13 cellular contexts compared by ENCODE assay signal in genomic region chr6:42690151-42690702, GRCh38. TPM values are rescaled to one million over a fixed set of nuclear protein-coding genes. Genes with fewer than 3 reads are reported as not detected.
A peak's percentile ranks its signal among the peaks of the same experiment; 100 is the strongest.
DNase-seq lines count a peak whose midpoint lies in the region; ATAC-seq and TF ChIP-seq lines count a peak whose summit lies in the region.
"Had no signal": no experiment of that assay in that cellular context is flagged by ENCODE, and none has a peak within 500 bp of the region (broad histone marks: within the 10 kb centered on the region; RNA-seq: fewer than 3 reads in every experiment).

No MANE protein-coding gene starts in this region.

- no peak overlapping the region for H3K23ac ChIP-seq in IMR-90 (ENCODE audit: low read depth, low read length)

- CTCF ChIA-PET in IMR-90 (lab: Yijun Ruan, JAX), result no interaction called here

- no peak for DNase-seq in T-helper 1 cell
- DNase-seq in IMR-90, result peak; percentile 58
- DNase-seq in nephron progenitor cell, result no peak
- DNase-seq in lower leg skin (ENCODE audit: low spot score in 2 of 2), result no peak
- DNase-seq: activated CD4-positive, alpha-beta T cell treated with anti-CD3 and anti-CD28 coated beads for 1 hour; OCI-M1; testis had no signal

- no peak overlapping the region for H2AK9ac ChIP-seq in IMR-90 (replicated peaks; ENCODE audit: low read depth, low read length, poor library complexity)

- H3K27me3 Mint-ChIP-seq in T-helper 1 cell treated with Interleukin-12 subunit alpha and Interleukin-12 subunit beta and Interleukin-4 antibody, amounts not matched to agents 30 μg/mL and 1 μg/mL, for 36 hours (ENCODE audit: low read depth), result no peaks in the 10 kb centered on the region
- H3K27me3 Mint-ChIP-seq in brain (peaks cover 3% of the 10 kb centered on the region), nephron progenitor cell (ENCODE audit: low read depth, poor library complexity) (no peaks in the 10 kb centered on the region)

- dilution Hi-C loops in IMR-90 (cut with HindIII; ENCODE audit: low sequenced_read_pairs, unreplicated experiment), result no loop called here

- H3K27ac ChIP-seq in IMR-90 (ENCODE audit: insufficient read depth, low read length), result peak overlapping the region; percentile 53; the same call in 1 of the 2 replicates
- H3K27ac ChIP-seq: testis had no signal

- peak overlapping the region; percentile 3 for H2BK5ac ChIP-seq in IMR-90 (ENCODE audit: low read depth, low read length, poor library complexity, severe bottlenecking)

- no peak overlapping the region for H3K14ac ChIP-seq in IMR-90 (replicated peaks; ENCODE audit: low read depth, low read length)

- no peak overlapping the region for H3K4me2 ChIP-seq in IMR-90 (ENCODE audit: low read depth, low read length)

- H3K9me3 Mint-ChIP-seq in T-helper 1 cell treated with Interleukin-12 subunit alpha and Interleukin-12 subunit beta and Interleukin-4 antibody, amounts not matched to agents 30 μg/mL and 1 μg/mL, for 36 hours, result no peaks in the 10 kb centered on the region
- H3K9me3 Mint-ChIP-seq in brain (peaks cover 0 to 10% (median 0%) of the 10 kb centered on the region in 5 experiments), nephron progenitor cell (peaks cover 19% of the 10 kb centered on the region)

- H3K4ac ChIP-seq in IMR-90 (ENCODE audit: low read depth, low read length), result no peak overlapping the region

- POLR2A ChIA-PET in IMR-90 (lab: Charles Lee; ENCODE audit: unreplicated experiment), result no interaction called here

- H2BK15ac ChIP-seq in IMR-90 (ENCODE audit: low read depth, low read length), result no peak overlapping the region

- no peak overlapping the region for H2BK120ac ChIP-seq in IMR-90 (ENCODE audit: low read depth, low read length)

- no peaks in the 10 kb centered on the region for H3K27me3 ChIP-seq in IMR-90 (ENCODE audit: control insufficient read depth, insufficient read depth, low read length)
- H3K27me3 ChIP-seq: testis had no signal

- TF ChIP-seq POLR2A in IMR-90 (IDR thresholded peaks at IDR 0.05; ENCODE audit: low read depth, low read length), result no peak
- TF ChIP-seq POLR2A in lower leg skin (IDR thresholded peaks at IDR 0.05), result no peak

- in situ Hi-C loops in IMR-90 (cut with MboI; ENCODE audit: low sequenced_read_pairs), result no loop called here

- H3K18ac ChIP-seq in IMR-90 (ENCODE audit: low read depth, low read length), result no peak overlapping the region; the same call in 1 of the 2 replicates

- no peak overlapping the region for H4K91ac ChIP-seq in IMR-90 (ENCODE audit: insufficient read depth, low read depth, low read length)

- TF ChIP-seq CTCF in IMR-90 (conservative IDR thresholded peaks at IDR 0.05; ENCODE audit: low read depth, low read length), result no peak
- no peak for TF ChIP-seq CTCF in brain (conservative IDR thresholded peaks at IDR 0.05)
- TF ChIP-seq CTCF in nephron progenitor cell (IDR thresholded peaks at IDR 0.05), result no peak
- no peak for TF ChIP-seq CTCF in lower leg skin (IDR thresholded peaks at IDR 0.05)

- intact Hi-C loops in IMR-90 (cut with micrococcal nuclease), result loop anchor here (1.0 kb wide), 1 partner anchor 36 kb away; no protein-coding TSS in a partner anchor
- intact Hi-C loops in lower leg skin (cut with DNase I; ENCODE audit: low total_unique reads), result no loop called here

- no TSS peak for BruUV-seq in IMR-90 (replicated peaks; lab: Mats Ljungman, UMichigan)

- H4K20me1 ChIP-seq in IMR-90 (ENCODE audit: insufficient read depth, low read length), result no peaks in the 10 kb centered on the region; the same call in 1 of the 2 replicates

- H3K79me1 ChIP-seq in IMR-90 (ENCODE audit: low read depth in 1 of 2, low read length in 2 of 2), result peaks cover 3 to 18% of the 10 kb centered on the region in 2 experiments; a peak in 2 of 4 replicates

- ATAC-seq in IMR-90 (ENCODE audit: low read depth) (peak; percentile 75), esophagus mucosa (no peak), HG02642 (IDR thresholded peaks at IDR 0.05; ENCODE audit: poor library complexity, unreplicated experiment) (no peak)

- peaks cover 37% of the 10 kb centered on the region for H3K4me1 Mint-ChIP-seq in T-helper 1 cell treated with Interleukin-12 subunit alpha and Interleukin-12 subunit beta and Interleukin-4 antibody, amounts not matched to agents 30 μg/mL and 1 μg/mL, for 36 hours (ENCODE audit: low read depth)
- H3K4me1 Mint-ChIP-seq in brain (no peaks in the 10 kb centered on the region), nephron progenitor cell (no peaks in the 10 kb centered on the region)

- no peak overlapping the region for H2AFZ ChIP-seq in IMR-90 (replicated peaks; ENCODE audit: low read length, poor library complexity)

- TF ChIP-seq RAD21 in IMR-90 (IDR thresholded peaks at IDR 0.05; ENCODE audit: low read length), result no peak

- no peak overlapping the region for H4K5ac ChIP-seq in IMR-90 (ENCODE audit: low read depth, low read length)

- H3K27ac Mint-ChIP-seq in T-helper 1 cell treated with Interleukin-12 subunit alpha and Interleukin-12 subunit beta and Interleukin-4 antibody, amounts not matched to agents 30 μg/mL and 1 μg/mL, for 36 hours, result peak overlapping the region; percentile 8
- peak overlapping the region in 3 of 5 experiments; percentile 15 to 79 (median 26) for H3K27ac Mint-ChIP-seq in brain
- H3K27ac Mint-ChIP-seq in nephron progenitor cell, result peak overlapping the region; percentile 85

- no peak overlapping the region for H3K4me3 ChIP-seq in IMR-90 (ENCODE audit: insufficient read depth, low read depth, low read length)
- no peak overlapping the region for H3K4me3 ChIP-seq in lower leg skin (ENCODE audit: low read depth, poor library complexity, severe bottlenecking)
- H3K4me3 ChIP-seq: testis had no signal

- WGBS in IMR-90 (ENCODE audit: extremely low coverage in 2 of 2, insufficient read length in 1 of 2), 2 experiments, result 83% methylated on average over 2 of the region's 5 CpGs; no CpG with 5 or more reads in 1 of the 2 experiments
- 84 to 86% methylated on average over 5 of the region's 5 CpGs for WGBS in lower leg skin, 2 donors

- H3K4me3 Mint-ChIP-seq in T-helper 1 cell treated with Interleukin-12 subunit alpha and Interleukin-12 subunit beta and Interleukin-4 antibody, amounts not matched to agents 30 μg/mL and 1 μg/mL, for 36 hours, result no peak overlapping the region
- H3K4me3 Mint-ChIP-seq in brain (no peak overlapping the region), nephron progenitor cell (no peak overlapping the region)

- no peak overlapping the region for H3K56ac ChIP-seq in IMR-90 (ENCODE audit: extremely low read depth, insufficient read depth, low read length)

- no peak overlapping the region for H3K9ac ChIP-seq in IMR-90 (ENCODE audit: low read depth, low read length)

- H4K8ac ChIP-seq in IMR-90 (ENCODE audit: low read depth in 2 of 2, low read length in 2 of 2), result no peak overlapping the region

- no peaks in the 10 kb centered on the region for H3K9me3 ChIP-seq in IMR-90 (ENCODE audit: control insufficient read depth, insufficient read depth, low read length)
- H3K9me3 ChIP-seq: testis had no signal

- peaks cover 48% of the 10 kb centered on the region for H3K36me3 Mint-ChIP-seq in T-helper 1 cell treated with Interleukin-12 subunit alpha and Interleukin-12 subunit beta and Interleukin-4 antibody, amounts not matched to agents 30 μg/mL and 1 μg/mL, for 36 hours (ENCODE audit: low read depth)
- H3K36me3 Mint-ChIP-seq in brain (peaks cover 69% of the 10 kb centered on the region), nephron progenitor cell (ENCODE audit: low read depth) (peaks cover 72% of the 10 kb centered on the region)

- H3K4me1 ChIP-seq in IMR-90 (ENCODE audit: control insufficient read depth, insufficient read depth, low read length), result peaks cover 15% of the 10 kb centered on the region

- no peak overlapping the region for H2BK20ac ChIP-seq in IMR-90 (ENCODE audit: low read depth, low read length)

- no peak overlapping the region for H2AK5ac ChIP-seq in IMR-90 (ENCODE audit: low read depth, low read length)

- H3K36me3 ChIP-seq in IMR-90 (ENCODE audit: control insufficient read depth, insufficient read depth, low read length), result peaks cover 28% of the 10 kb centered on the region

- H3K9me1 ChIP-seq in IMR-90 (ENCODE audit: insufficient read depth, low read length), result peaks cover 3% of the 10 kb centered on the region

TF ChIP-seq in IMR-90, 13 proteins besides CTCF, POLR2A, EP300 and RAD21:
- TF ChIP-seq RCOR1 (IDR thresholded peaks at IDR 0.05; ENCODE audit: insufficient replicate concordance, low read length) (no peak), USF2 (IDR thresholded peaks at IDR 0.05; ENCODE audit: low read depth, low read length) (no peak), SMC3 (IDR thresholded peaks at IDR 0.05; ENCODE audit: low read depth, low read length) (0 out of 2 replicates have a peak, but pooled peaks have one; percentile 6), CEBPB (IDR thresholded peaks at IDR 0.05; ENCODE audit: low read depth, low read length) (peak; percentile 87), NFE2L2 (IDR thresholded peaks at IDR 0.05; ENCODE audit: low read depth, low read length) (no peak), RFX5 (IDR thresholded peaks at IDR 0.05; ENCODE audit: low read depth, low read length) (no peak)

RNA-seq across cellular contexts. Expression of gene PRPH2, which starts 32.2 kb away (rescaled TPM):
- total RNA-seq in IMR-90 (2012; rRNA removed) (0.83 and 1.1 TPM in 2 replicates), esophagus mucosa (0.08 TPM), lower leg skin (under 1 TPM in 1 of 4 donors, not detected in 3; 0.16 TPM)
- polyA plus RNA-seq in IMR-90 (2012; rRNA removed) (0.90 and 1.0 TPM in 2 replicates), brain (ENCODE audit: insufficient read depth, low read depth, low replicate concordance) (2.0 TPM)
- polyA plus RNA-seq in IMR-90 (2012; cell fraction: cytosol; rRNA removed), result 0.52 and 0.59 TPM in 2 replicates
- 1.2 and 1.9 TPM in 2 replicates for polyA plus RNA-seq in IMR-90 (2012; cell fraction: nucleus; rRNA removed; ENCODE audit: low replicate concordance)
- total RNA-seq: A172 had no signal
- polyA plus RNA-seq: neural cell had no signal

RNA-seq across cellular contexts. Expression of gene TBCC, which starts 55.7 kb away (rescaled TPM):
- total RNA-seq in IMR-90 (2012; rRNA removed) (32.6 and 33.9 TPM in 2 replicates), esophagus mucosa (15.0 TPM), lower leg skin (10 to 100 TPM; 40.3 to 55.5 (median 45.3) TPM)
- polyA plus RNA-seq in IMR-90 (2012; rRNA removed) (20.2 and 23.0 TPM in 2 replicates), brain (ENCODE audit: insufficient read depth, low read depth, low replicate concordance) (40.8 TPM)
- 15.0 and 20.0 TPM in 2 replicates for polyA plus RNA-seq in IMR-90 (2012; cell fraction: cytosol; rRNA removed)
- 8.4 and 10.7 TPM in 2 replicates for polyA plus RNA-seq in IMR-90 (2012; cell fraction: nucleus; rRNA removed; ENCODE audit: low replicate concordance)

Comparison
In these comparisons a context has a peak if more than half of its experiments do, and no peak if none do; other contexts are left out.
1. H3K27ac Mint-ChIP-seq: peak in every context shown above with its lines; median percentile 85 in nephron progenitor cell; 26 in brain; 8 in T-helper 1 cell treated with Interleukin-12 subunit alpha and Interleukin-12 subunit beta and Interleukin-4 antibody, amounts not matched to agents 30 μg/mL and 1 μg/mL, for 36 hours.